Comparison of ENCODE assay signal across 12 cellular contexts in genomic region chr15:68307131-68307928, GRCh38. TPM values are rescaled to one million over a fixed set of nuclear protein-coding genes. Genes with fewer than 3 reads are reported as not detected.
DNase-seq lines count a peak whose midpoint lies in the region; ATAC-seq and TF ChIP-seq lines count a peak whose summit lies in the region.
"Had no signal": no experiment of that assay in that cellular context is flagged by ENCODE, and none has a peak within 500 bp of the region (broad histone marks: within the 10 kb centered on the region; RNA-seq: fewer than 3 reads in every experiment).

No MANE protein-coding gene starts in this region.

- H3K27me3 Mint-ChIP-seq in osteocyte (ENCODE audit: unreplicated experiment): no peaks in the 10 kb centered on the region
- H3K27me3 Mint-ChIP-seq in progenitor cell of endocrine pancreas: no peaks in the 10 kb centered on the region

- ATAC-seq in GM18519 (IDR thresholded peaks at IDR 0.05; ENCODE audit: low FRiP score, unreplicated experiment) (no peak), GM21717 (IDR thresholded peaks at IDR 0.05; ENCODE audit: unreplicated experiment) (no peak)

- CTCF ChIA-PET in GM10248 (lab: Yijun Ruan, JAX): interaction anchor here (0.7 to 4.2 kb wide), 30 partner anchors 9 to 367 kb away, joined by 3 to 57 read pairs (median 6); partner anchors contain the start of gene FEM1B

- peaks cover 69% of the 10 kb centered on the region for H3K4me1 Mint-ChIP-seq in osteocyte (ENCODE audit: unreplicated experiment)
- H3K4me1 Mint-ChIP-seq in progenitor cell of endocrine pancreas (ENCODE audit: low read depth): peaks cover 3% of the 10 kb centered on the region

- H3K4me3 Mint-ChIP-seq in osteocyte (ENCODE audit: unreplicated experiment) (no peak overlapping the region), progenitor cell of endocrine pancreas (ENCODE audit: low read depth) (no peak overlapping the region)

- peak overlapping the region; percentile 44 to 50 for H3K27ac ChIP-seq in coronary artery
- H3K27ac ChIP-seq: ovary, PC-9, sigmoid colon had no signal

- H3K27ac Mint-ChIP-seq in osteocyte (ENCODE audit: unreplicated experiment): peak overlapping the region; percentile 96
- H3K27ac Mint-ChIP-seq in progenitor cell of endocrine pancreas: no peak overlapping the region

- POLR2A ChIA-PET in GM10248 (lab: Yijun Ruan, JAX): no interaction called here

- H3K36me3 Mint-ChIP-seq in osteocyte (ENCODE audit: unreplicated experiment) (peaks cover 73% of the 10 kb centered on the region), progenitor cell of endocrine pancreas (ENCODE audit: insufficient read depth) (no peaks in the 10 kb centered on the region)

- H3K4me3 ChIP-seq in coronary artery: no peak overlapping the region
- H3K4me3 ChIP-seq: GM12878, ovary, PC-9, sigmoid colon had no signal

- peak; percentile 15 for DNase-seq in GM10248 (ENCODE audit: extremely low spot score)
- peak; percentile 4 for DNase-seq in HuH-7 (ENCODE audit: low spot score)
- DNase-seq in coronary artery (ENCODE audit: low spot score): peak; percentile 66
- DNase-seq in osteocyte (ENCODE audit: extremely low spot score, unreplicated experiment): no peak
- DNase-seq in progenitor cell of endocrine pancreas (ENCODE audit: low spot score, unreplicated experiment): no peak
- DNase-seq: NCI-H2107 had no signal

- H3K9me3 Mint-ChIP-seq in osteocyte (ENCODE audit: unreplicated experiment) (no peaks in the 10 kb centered on the region), progenitor cell of endocrine pancreas (ENCODE audit: low read depth) (no peaks in the 10 kb centered on the region)

- TF ChIP-seq CTCF in GM10248 (IDR thresholded peaks at IDR 0.05; ENCODE audit: control extremely low read depth, extremely low read depth, low read depth, missing control alignments) (no peak), coronary artery (IDR thresholded peaks at IDR 0.05) (no peak), osteocyte (IDR thresholded peaks at IDR 0.05) (no peak), progenitor cell of endocrine pancreas (IDR thresholded peaks at IDR 0.05; ENCODE audit: unreplicated experiment) (no peak)

RNA-seq across cellular contexts. Expression of gene FEM1B, which starts 29.8 kb away (rescaled TPM):
- total RNA-seq in osteocyte (71.1 and 71.5 TPM in 2 replicates), progenitor cell of endocrine pancreas (45.9 and 50.5 TPM in 2 replicates)

Comparison
In these comparisons a context has a peak if more than half of its experiments do, and no peak if none do; other contexts are left out.
1. DNase-seq: peak in GM10248 (single experiment), HuH-7 (single experiment) and coronary artery (single experiment); none in osteocyte (single experiment) and progenitor cell of endocrine pancreas (single experiment).